3 cellular contexts compared by ENCODE assay signal in genomic region chr5:6585168-6585567, GRCh38.
TF ChIP-seq lines count a peak whose summit lies in the region.

No MANE protein-coding gene starts in this region.

TF ChIP-seq in IMR-90, 13 proteins besides CTCF, POLR2A, EP300 and RAD21:
- TF ChIP-seq SMC3 (IDR thresholded peaks at IDR 0.05; ENCODE audit: low read depth, low read length) = no peak
- no peak for TF ChIP-seq FOS (IDR thresholded peaks at IDR 0.05; ENCODE audit: low read depth, low read length)
- TF ChIP-seq MXI1 (IDR thresholded peaks at IDR 0.05; ENCODE audit: borderline replicate concordance, low read depth, low read length) = no peak
- TF ChIP-seq, protein P1, sequence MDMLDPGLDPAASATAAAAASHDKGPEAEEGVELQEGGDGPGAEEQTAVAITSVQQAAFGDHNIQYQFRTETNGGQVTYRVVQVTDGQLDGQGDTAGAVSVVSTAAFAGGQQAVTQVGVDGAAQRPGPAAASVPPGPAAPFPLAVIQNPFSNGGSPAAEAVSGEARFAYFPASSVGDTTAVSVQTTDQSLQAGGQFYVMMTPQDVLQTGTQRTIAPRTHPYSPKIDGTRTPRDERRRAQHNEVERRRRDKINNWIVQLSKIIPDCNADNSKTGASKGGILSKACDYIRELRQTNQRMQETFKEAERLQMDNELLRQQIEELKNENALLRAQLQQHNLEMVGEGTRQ (IDR thresholded peaks at IDR 0.05; ENCODE audit: low read depth, low read length) = no peak
- TF ChIP-seq CHD1 (IDR thresholded peaks at IDR 0.05; ENCODE audit: low read depth, low read length) = no peak

TF ChIP-seq in WTC11, 78 proteins besides CTCF, POLR2A, EP300 and RAD21 (continues in another document):
- no peak for TF ChIP-seq ZSCAN18 (CRISPR knock-in tag; IDR thresholded peaks at IDR 0.05)
- TF ChIP-seq ATF1 (CRISPR knock-in tag; IDR thresholded peaks at IDR 0.05) = no peak
- TF ChIP-seq TEAD4 (CRISPR knock-in tag; IDR thresholded peaks at IDR 0.05) = no peak
- TF ChIP-seq ELF4 (CRISPR knock-in tag; IDR thresholded peaks at IDR 0.05; ENCODE audit: low read depth) = no peak
- TF ChIP-seq, protein P2, sequence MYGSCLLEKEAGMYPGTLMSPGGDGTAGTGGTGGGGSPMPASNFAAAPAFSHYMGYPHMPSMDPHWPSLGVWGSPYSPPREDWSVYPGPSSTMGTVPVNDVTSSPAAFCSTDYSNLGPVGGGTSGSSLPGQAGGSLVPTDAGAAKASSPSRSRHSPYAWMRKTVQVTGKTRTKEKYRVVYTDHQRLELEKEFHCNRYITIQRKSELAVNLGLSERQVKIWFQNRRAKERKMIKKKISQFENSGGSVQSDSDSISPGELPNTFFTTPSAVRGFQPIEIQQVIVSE (CRISPR knock-in tag; IDR thresholded peaks at IDR 0.05; ENCODE audit: borderline replicate concordance) = no peak
- TF ChIP-seq ZNF281 (CRISPR knock-in tag; IDR thresholded peaks at IDR 0.05) = no peak
- TF ChIP-seq KAT7 (CRISPR knock-in tag; IDR thresholded peaks at IDR 0.05; ENCODE audit: borderline replicate concordance) = no peak
- TF ChIP-seq NFE2L1 (CRISPR knock-in tag; IDR thresholded peaks at IDR 0.05) = no peak
- TF ChIP-seq USF1 (CRISPR knock-in tag; IDR thresholded peaks at IDR 0.05) = no peak
- no peak for TF ChIP-seq ATF2 (CRISPR knock-in tag; IDR thresholded peaks at IDR 0.05; ENCODE audit: borderline replicate concordance, low read depth)
- no peak for TF ChIP-seq GTF2I (CRISPR knock-in tag; conservative IDR thresholded peaks at IDR 0.05)
- TF ChIP-seq SMAD4 (CRISPR knock-in tag; IDR thresholded peaks at IDR 0.05) = no peak
- TF ChIP-seq, protein P3, sequence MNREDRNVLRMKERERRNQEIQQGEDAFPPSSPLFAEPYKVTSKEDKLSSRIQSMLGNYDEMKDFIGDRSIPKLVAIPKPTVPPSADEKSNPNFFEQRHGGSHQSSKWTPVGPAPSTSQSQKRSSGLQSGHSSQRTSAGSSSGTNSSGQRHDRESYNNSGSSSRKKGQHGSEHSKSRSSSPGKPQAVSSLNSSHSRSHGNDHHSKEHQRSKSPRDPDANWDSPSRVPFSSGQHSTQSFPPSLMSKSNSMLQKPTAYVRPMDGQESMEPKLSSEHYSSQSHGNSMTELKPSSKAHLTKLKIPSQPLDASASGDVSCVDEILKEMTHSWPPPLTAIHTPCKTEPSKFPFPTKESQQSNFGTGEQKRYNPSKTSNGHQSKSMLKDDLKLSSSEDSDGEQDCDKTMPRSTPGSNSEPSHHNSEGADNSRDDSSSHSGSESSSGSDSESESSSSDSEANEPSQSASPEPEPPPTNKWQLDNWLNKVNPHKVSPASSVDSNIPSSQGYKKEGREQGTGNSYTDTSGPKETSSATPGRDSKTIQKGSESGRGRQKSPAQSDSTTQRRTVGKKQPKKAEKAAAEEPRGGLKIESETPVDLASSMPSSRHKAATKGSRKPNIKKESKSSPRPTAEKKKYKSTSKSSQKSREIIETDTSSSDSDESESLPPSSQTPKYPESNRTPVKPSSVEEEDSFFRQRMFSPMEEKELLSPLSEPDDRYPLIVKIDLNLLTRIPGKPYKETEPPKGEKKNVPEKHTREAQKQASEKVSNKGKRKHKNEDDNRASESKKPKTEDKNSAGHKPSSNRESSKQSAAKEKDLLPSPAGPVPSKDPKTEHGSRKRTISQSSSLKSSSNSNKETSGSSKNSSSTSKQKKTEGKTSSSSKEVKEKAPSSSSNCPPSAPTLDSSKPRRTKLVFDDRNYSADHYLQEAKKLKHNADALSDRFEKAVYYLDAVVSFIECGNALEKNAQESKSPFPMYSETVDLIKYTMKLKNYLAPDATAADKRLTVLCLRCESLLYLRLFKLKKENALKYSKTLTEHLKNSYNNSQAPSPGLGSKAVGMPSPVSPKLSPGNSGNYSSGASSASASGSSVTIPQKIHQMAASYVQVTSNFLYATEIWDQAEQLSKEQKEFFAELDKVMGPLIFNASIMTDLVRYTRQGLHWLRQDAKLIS (CRISPR knock-in tag; IDR thresholded peaks at IDR 0.05; ENCODE audit: borderline replicate concordance) = no peak

TF ChIP-seq in HepG2, 621 proteins besides CTCF, POLR2A, EP300 and RAD21:
- TF ChIP-seq, protein P4, sequence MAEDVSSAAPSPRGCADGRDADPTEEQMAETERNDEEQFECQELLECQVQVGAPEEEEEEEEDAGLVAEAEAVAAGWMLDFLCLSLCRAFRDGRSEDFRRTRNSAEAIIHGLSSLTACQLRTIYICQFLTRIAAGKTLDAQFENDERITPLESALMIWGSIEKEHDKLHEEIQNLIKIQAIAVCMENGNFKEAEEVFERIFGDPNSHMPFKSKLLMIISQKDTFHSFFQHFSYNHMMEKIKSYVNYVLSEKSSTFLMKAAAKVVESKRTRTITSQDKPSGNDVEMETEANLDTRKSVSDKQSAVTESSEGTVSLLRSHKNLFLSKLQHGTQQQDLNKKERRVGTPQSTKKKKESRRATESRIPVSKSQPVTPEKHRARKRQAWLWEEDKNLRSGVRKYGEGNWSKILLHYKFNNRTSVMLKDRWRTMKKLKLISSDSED (CRISPR knock-in tag; IDR thresholded peaks at IDR 0.05) = no peak
- no peak for TF ChIP-seq NFAT5 (CRISPR knock-in tag; IDR thresholded peaks at IDR 0.05)
- no peak for TF ChIP-seq ZBTB7A (CRISPR knock-in tag; IDR thresholded peaks at IDR 0.05)
- TF ChIP-seq GTF3A (CRISPR knock-in tag; conservative IDR thresholded peaks at IDR 0.05) = no peak
- no peak for TF ChIP-seq ZNF550 (CRISPR knock-in tag; IDR thresholded peaks at IDR 0.05; ENCODE audit: borderline replicate concordance)
- no peak for TF ChIP-seq CHD4 (IDR thresholded peaks at IDR 0.05; ENCODE audit: borderline replicate concordance, low read length)
- TF ChIP-seq ZBTB4 (CRISPR knock-in tag; IDR thresholded peaks at IDR 0.05; ENCODE audit: borderline replicate concordance) = no peak
- TF ChIP-seq, protein P5, sequence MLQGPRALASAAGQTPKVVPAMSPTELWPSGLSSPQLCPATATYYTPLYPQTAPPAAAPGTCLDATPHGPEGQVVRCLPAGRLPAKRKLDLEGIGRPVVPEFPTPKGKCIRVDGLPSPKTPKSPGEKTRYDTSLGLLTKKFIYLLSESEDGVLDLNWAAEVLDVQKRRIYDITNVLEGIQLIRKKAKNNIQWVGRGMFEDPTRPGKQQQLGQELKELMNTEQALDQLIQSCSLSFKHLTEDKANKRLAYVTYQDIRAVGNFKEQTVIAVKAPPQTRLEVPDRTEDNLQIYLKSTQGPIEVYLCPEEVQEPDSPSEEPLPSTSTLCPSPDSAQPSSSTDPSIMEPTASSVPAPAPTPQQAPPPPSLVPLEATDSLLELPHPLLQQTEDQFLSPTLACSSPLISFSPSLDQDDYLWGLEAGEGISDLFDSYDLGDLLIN (CRISPR knock-in tag; IDR thresholded peaks at IDR 0.05; ENCODE audit: borderline replicate concordance) = no peak
- TF ChIP-seq ZNF589 (CRISPR knock-in tag; conservative IDR thresholded peaks at IDR 0.05) = no peak
- no peak for TF ChIP-seq ZNF138 (CRISPR knock-in tag; IDR thresholded peaks at IDR 0.05; ENCODE audit: low read depth)
